ENCODE assay signal across 27 cellular contexts in the genomic region with DNA sequence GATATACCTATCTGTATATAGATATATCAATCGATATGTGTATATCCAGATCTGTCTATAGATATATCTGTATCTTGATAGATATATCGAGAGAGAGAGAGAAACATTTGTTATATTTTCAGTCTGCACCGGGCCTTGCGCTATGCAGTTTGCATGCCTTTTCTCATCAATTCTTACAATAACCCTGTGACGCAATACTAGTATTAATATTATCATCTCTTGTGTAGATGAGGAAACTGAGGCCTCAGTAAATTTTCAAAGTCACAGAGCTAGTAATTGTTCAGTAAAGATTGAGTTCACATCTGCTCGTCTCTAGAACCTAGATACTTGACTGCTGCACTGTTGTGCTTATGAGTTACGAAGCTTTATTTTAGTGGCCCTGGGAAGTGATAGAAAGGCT.
"Had no signal": no experiment of that assay in that cellular context is flagged by ENCODE, and none has a peak within 500 bp of the region (broad histone marks: within the 10 kb centered on the region; RNA-seq: fewer than 3 reads in every experiment).

No MANE protein-coding gene starts in this region.

- H3K27me3 Mint-ChIP-seq: dendritic cell treated with granulocyte-macrophage colony-stimulating factor and Interleukin-4, amounts not matched to agents 40 ng/mL and 50 ng/mL, for 4 days; effector memory CD8-positive, alpha-beta T cell; memory B cell; naive thymus-derived CD4-positive, alpha-beta T cell had no signal

- H3K4me3 Mint-ChIP-seq: dendritic cell treated with granulocyte-macrophage colony-stimulating factor and Interleukin-4, amounts not matched to agents 40 ng/mL and 50 ng/mL, for 4 days; effector memory CD8-positive, alpha-beta T cell; endodermal cell; memory B cell; naive thymus-derived CD4-positive, alpha-beta T cell had no signal

- H3K27ac ChIP-seq: colonic mucosa, epithelial cell of prostate, esophagus squamous epithelium, gastrocnemius medialis, heart right ventricle, left lung, lower lobe of right lung had no signal

- H3K9me3 ChIP-seq: colonic mucosa, esophagus squamous epithelium, gastrocnemius medialis, heart right ventricle, left lung, lower lobe of right lung had no signal

- DNase-seq: colonic mucosa; cortex of kidney; effector CD8-positive, alpha-beta T cell; effector memory CD8-positive, alpha-beta T cell; endodermal cell; erythroblast; esophagus squamous epithelium; foreskin melanocyte; gastrocnemius medialis; glutamatergic neuron; head of caudate nucleus; heart right ventricle; hippocampal formation; left cardiac atrium; left lung; left ventricle myocardium superior; lower lobe of right lung; mesendoderm; midbrain; naive thymus-derived CD4-positive, alpha-beta T cell had no signal

- ATAC-seq: effector memory CD8-positive, alpha-beta T cell; esophagus mucosa; gastrocnemius medialis; heart right ventricle; left cardiac atrium; left lung; left ventricle myocardium superior; lower lobe of right lung; naive thymus-derived CD4-positive, alpha-beta T cell had no signal

- H3K9me3 Mint-ChIP-seq: dendritic cell treated with granulocyte-macrophage colony-stimulating factor and Interleukin-4, amounts not matched to agents 40 ng/mL and 50 ng/mL, for 4 days; effector memory CD8-positive, alpha-beta T cell; endodermal cell; memory B cell had no signal

- H3K4me1 Mint-ChIP-seq: endodermal cell, memory B cell had no signal

- H3K4me1 ChIP-seq: colonic mucosa, esophagus squamous epithelium, gastrocnemius medialis, left lung, lower lobe of right lung had no signal

- H3K27ac Mint-ChIP-seq: dendritic cell treated with granulocyte-macrophage colony-stimulating factor and Interleukin-4, amounts not matched to agents 40 ng/mL and 50 ng/mL, for 4 days; effector memory CD8-positive, alpha-beta T cell; endodermal cell; memory B cell; naive thymus-derived CD4-positive, alpha-beta T cell had no signal

- FAIRE-seq: endometrium, islet of Langerhans, keratinocyte had no signal

- H3K36me3 ChIP-seq: colonic mucosa, esophagus squamous epithelium, gastrocnemius medialis, lower lobe of right lung had no signal

- H3K4me3 ChIP-seq: colonic mucosa, esophagus squamous epithelium, gastrocnemius medialis, heart right ventricle, left lung, lower lobe of right lung had no signal

- H3K27me3 ChIP-seq: colonic mucosa, esophagus squamous epithelium, gastrocnemius medialis, heart right ventricle, left lung had no signal
